Comparison of ENCODE assay signal across 24 cellular contexts in genomic region chr13:105821337-105821736, GRCh38.
"Had no signal": no experiment of that assay in that cellular context is flagged by ENCODE, and none has a peak within 500 bp of the region (broad histone marks: within the 10 kb centered on the region; RNA-seq: fewer than 3 reads in every experiment).

No MANE protein-coding gene starts in this region.

- H3K27me3 ChIP-seq: colonic mucosa, dorsolateral prefrontal cortex, esophagus muscularis mucosa, esophagus squamous epithelium, foreskin keratinocyte, gastrocnemius medialis, gastroesophageal sphincter, heart left ventricle, heart right ventricle had no signal

- H3K4me1 ChIP-seq: colonic mucosa, gastrocnemius medialis, gastroesophageal sphincter had no signal

- DNase-seq: colonic mucosa; cortex of kidney; dermis blood vessel endothelial cell; dorsolateral prefrontal cortex; effector CD4-positive, alpha-beta T cell; effector CD8-positive, alpha-beta T cell; effector memory CD4-positive, alpha-beta T cell; effector memory CD8-positive, alpha-beta T cell; endodermal cell; erythroblast; esophagus squamous epithelium; foreskin fibroblast; foreskin keratinocyte; foreskin melanocyte; gastrocnemius medialis; glutamatergic neuron; head of caudate nucleus; heart left ventricle; heart right ventricle had no signal

- H3K36me3 ChIP-seq: colonic mucosa, esophagus muscularis mucosa, esophagus squamous epithelium, gastrocnemius medialis, gastroesophageal sphincter, heart left ventricle, heart right ventricle had no signal

- H3K4me3 ChIP-seq: colonic mucosa, coronary artery, dorsolateral prefrontal cortex, esophagus muscularis mucosa, esophagus squamous epithelium, gastrocnemius medialis, gastroesophageal sphincter, heart left ventricle, heart right ventricle had no signal

- H3K27ac ChIP-seq: colonic mucosa, coronary artery, dorsolateral prefrontal cortex, epithelial cell of prostate, esophagus muscularis mucosa, esophagus squamous epithelium, foreskin keratinocyte, gastrocnemius medialis, gastroesophageal sphincter, heart left ventricle, heart right ventricle had no signal

- H3K9me3 ChIP-seq: colonic mucosa, esophagus muscularis mucosa, esophagus squamous epithelium, gastrocnemius medialis, gastroesophageal sphincter, heart left ventricle, heart right ventricle had no signal

- ATAC-seq: effector memory CD8-positive, alpha-beta T cell; esophagus mucosa; foreskin keratinocyte; gastrocnemius medialis; gastroesophageal sphincter; heart left ventricle; heart right ventricle had no signal
